In the genomic region with DNA sequence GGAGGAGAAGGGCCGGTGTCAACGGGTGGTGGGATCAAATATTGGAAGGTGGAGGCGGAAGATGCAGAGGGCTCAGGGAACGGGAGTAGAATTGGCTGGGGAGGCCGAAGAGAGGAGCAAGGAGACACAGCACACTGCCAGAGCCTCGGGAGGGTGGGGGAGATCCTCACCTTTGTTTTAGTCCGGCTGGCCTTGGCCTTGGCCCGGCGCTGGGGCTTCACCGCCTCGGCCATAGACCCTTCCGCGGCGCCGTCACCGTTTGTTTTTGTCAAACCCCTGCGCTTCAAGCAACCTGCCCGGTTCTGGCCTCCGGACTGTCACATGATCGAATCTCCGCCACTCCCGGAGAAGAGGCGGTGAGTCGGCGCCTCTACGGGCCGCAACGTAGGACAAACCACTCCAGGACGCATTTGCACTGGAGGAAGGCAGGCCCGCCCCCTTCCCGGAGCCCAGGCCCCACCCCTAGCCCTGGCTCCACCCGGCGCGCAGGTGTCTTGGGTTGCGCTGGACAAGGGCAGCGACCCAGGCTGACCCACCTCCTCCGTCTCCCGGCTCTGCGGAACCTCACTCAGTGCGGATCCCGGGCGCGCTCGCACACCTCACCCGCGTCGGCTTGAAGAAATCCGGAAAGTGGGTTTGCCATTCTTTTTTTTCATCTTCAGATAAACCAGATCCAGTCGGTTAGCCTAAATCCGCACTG, we compare ENCODE assay signal across 8 cellular contexts. TPM values are rescaled to one million over a fixed set of nuclear protein-coding genes. Genes with fewer than 3 reads are reported as not detected.
DNase-seq lines count a peak whose midpoint lies in the region; ATAC-seq and TF ChIP-seq lines count a peak whose summit lies in the region.

A gene with protein sequence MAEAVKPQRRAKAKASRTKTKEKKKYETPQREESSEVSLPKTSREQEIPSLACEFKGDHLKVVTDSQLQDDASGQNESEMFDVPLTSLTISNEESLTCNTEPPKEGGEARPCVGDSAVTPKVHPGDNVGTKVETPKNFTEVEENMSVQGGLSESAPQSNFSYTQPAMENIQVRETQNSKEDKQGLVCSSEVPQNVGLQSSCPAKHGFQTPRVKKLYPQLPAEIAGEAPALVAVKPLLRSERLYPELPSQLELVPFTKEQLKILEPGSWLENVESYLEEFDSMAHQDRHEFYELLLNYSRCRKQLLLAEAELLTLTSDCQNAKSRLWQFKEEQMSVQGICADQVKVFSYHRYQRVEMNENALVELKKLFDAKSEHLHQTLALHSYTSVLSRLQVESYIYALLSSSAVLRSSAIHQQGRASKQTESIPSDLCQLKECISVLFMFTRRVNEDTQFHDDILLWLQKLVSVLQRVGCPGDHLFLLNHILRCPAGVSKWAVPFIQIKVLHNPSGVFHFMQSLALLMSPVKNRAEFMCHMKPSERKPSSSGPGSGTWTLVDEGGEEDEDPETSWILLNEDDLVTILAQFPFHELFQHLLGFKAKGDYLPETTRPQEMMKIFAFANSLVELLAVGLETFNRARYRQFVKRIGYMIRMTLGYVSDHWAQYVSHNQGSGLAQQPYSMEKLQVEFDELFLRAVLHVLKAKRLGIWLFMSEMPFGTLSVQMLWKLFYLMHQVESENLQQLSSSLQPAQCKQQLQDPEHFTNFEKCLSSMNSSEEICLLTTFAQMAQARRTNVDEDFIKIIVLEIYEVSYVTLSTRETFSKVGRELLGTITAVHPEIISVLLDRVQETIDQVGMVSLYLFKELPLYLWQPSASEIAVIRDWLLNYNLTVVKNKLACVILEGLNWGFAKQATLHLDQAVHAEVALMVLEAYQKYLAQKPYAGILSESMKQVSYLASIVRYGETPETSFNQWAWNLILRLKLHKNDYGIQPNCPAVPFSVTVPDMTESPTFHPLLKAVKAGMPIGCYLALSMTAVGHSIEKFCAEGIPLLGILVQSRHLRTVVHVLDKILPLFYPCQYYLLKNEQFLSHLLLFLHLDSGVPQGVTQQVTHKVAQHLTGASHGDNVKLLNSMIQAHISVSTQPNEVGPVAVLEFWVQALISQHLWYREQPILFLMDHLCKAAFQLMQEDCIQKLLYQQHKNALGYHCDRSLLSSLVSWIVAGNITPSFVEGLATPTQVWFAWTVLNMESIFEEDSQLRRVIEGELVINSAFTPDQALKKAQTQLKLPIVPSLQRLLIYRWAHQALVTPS (N-terminal part only) (minus strand): TSS at position 323 of the 700 bp plus-strand sequence. CDS start 90 bp downstream, at position 233.

- H4K20me1 ChIP-seq in BLaER1, result peaks cover 9% of the 10 kb centered on the region; the same call in 1 of the 2 replicates

- H3K4me2 ChIP-seq in BLaER1, result peak within 1 kb of the TSS; percentile 88

- no peak for TF ChIP-seq CTCF in colonic mucosa (IDR thresholded peaks at IDR 0.05)

- H3K4me3 ChIP-seq in BLaER1 (peak within 1 kb of the TSS; percentile 80), colonic mucosa (peak within 1 kb of the TSS; percentile 71)

- H3K9ac ChIP-seq in BLaER1, result peak within 1 kb of the TSS; percentile 78
- peak within 1 kb of the TSS; percentile 73 to 89 for H3K9ac ChIP-seq in colonic mucosa (ENCODE audit: low read depth in 2 of 2, low read length in 2 of 2)

- intact Hi-C loops in colonic mucosa (cut with DNase I), result loop anchor here (5.0 kb wide), 2 partner anchors 105 to 275 kb away; a partner anchor contains a TSS

- H3K36me3 ChIP-seq in BLaER1, result peaks cover 9% of the 10 kb centered on the region
- no peaks in the 10 kb centered on the region for H3K36me3 ChIP-seq in colonic mucosa

- DNase-seq in NCI-H524 treated with DMSO at 0.1 percent for 48 hours (lab: John Stamatoyannopoulos, UW) (peak; percentile 62), colonic mucosa (peak; percentile 98), kidney tubule cell (ENCODE audit: low spot score) (peak; percentile 98)
- peak; percentile 89 to 90 for DNase-seq in activated CD4-positive, alpha-beta T cell treated with anti-CD3 and anti-CD28 coated beads for 4 hours
- DNase-seq in stimulated activated CD4-positive, alpha-beta T cell treated with anti-CD3 and anti-CD28 coated beads, Interleukin-1b, Interleukin-23, amount 100 ng/mL, for 1 hour (ENCODE audit: low read depth in 2 of 2), result peak; percentile 72 to 81

- ATAC-seq in GM19324 (IDR thresholded peaks at IDR 0.05; ENCODE audit: low FRiP score, unreplicated experiment), result peak; percentile 98
- ATAC-seq in HG03460 (IDR thresholded peaks at IDR 0.05; ENCODE audit: unreplicated experiment), result peak; percentile 97

- peak within 1 kb of the TSS; percentile 69 for H3K27ac ChIP-seq in BLaER1
- H3K27ac ChIP-seq in colonic mucosa, result peak within 1 kb of the TSS; percentile 43

- H3K4me1 ChIP-seq in BLaER1 (peaks cover 30% of the 10 kb centered on the region), colonic mucosa (no peaks in the 10 kb centered on the region)

- H3K27me3 ChIP-seq in BLaER1 (no peaks in the 10 kb centered on the region), colonic mucosa (no peaks in the 10 kb centered on the region)

- H3K9me3 ChIP-seq in BLaER1 (no peaks in the 10 kb centered on the region), colonic mucosa (no peaks in the 10 kb centered on the region)

RNA-seq across cellular contexts. Expression of the gene that starts here (rescaled TPM):
- total RNA-seq in colonic mucosa, result 10 to 100 TPM; 16.0 to 17.3 TPM

Comparison
In these comparisons a context has a peak if more than half of its experiments do, and no peak if none do; other contexts are left out.
1. Peak in every context shown above with its lines: DNase-seq, ATAC-seq, H3K4me3 ChIP-seq and H3K27ac ChIP-seq.